Comparison of ENCODE assay signal across 28 cellular contexts in the genomic region with DNA sequence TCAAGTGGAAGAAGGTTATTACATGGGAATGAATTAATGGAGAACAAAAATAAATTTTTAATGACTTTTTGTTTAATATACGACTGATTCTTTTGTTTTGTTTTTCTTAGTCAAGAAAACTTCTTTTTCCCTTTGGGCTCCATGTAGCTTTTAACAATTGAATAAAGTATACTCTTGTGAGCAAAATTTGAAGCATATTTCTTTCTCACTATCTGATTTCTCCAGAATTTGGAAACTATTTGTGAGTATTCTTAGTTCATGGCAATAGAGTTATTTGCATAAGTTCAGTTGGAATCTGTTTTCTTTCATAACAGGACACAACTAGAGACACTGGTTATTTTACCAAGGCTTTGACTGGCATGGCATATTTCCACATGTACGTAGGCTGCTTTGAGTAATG. TPM values are rescaled to one million over a fixed set of nuclear protein-coding genes. Genes with fewer than 3 reads are reported as not detected.
"Had no signal": no experiment of that assay in that cellular context is flagged by ENCODE, and none has a peak within 500 bp of the region (broad histone marks: within the 10 kb centered on the region; RNA-seq: fewer than 3 reads in every experiment).

No MANE protein-coding gene starts in this region.

- H3K4me3 ChIP-seq: skin epidermis, vagina had no signal

- H3K9me3 ChIP-seq: vagina had no signal

- FAIRE-seq: colon had no signal

- ATAC-seq: activated naive CD8-positive, alpha-beta T cell treated with anti-CD3 and anti-CD28 coated beads, Interleukin-2, amount 50 U/mL, for 24 hours; natural killer cell treated with Interleukin-12 subunit alpha and Interleukin-12 subunit beta and Interleukin-15 and Interleukin-18, amount 100 ng/mL, for 72 hours; sciatic nerve; stimulated activated memory B cell treated with anti-CD40 and anti-IgM and Interleukin-4, amounts not matched to agents 10 μg/mL and 1 μg/mL and 100 μg/mL, for 72 hours; stimulated activated naive CD8-positive, alpha-beta T cell treated with anti-CD3 and anti-CD28 coated beads, Interleukin-15, amount 100 ng/mL, for 72 hours; WTC11 had no signal

- H3K27me3 ChIP-seq: vagina had no signal

- H3K9me3 Mint-ChIP-seq: activated naive CD4-positive, alpha-beta T cell treated with anti-CD3 and anti-CD28 coated beads, Interleukin-2, amount 50 U/mL, for 24 hours; activated naive CD8-positive, alpha-beta T cell treated with anti-CD3 and anti-CD28 coated beads, Interleukin-2, amount 50 U/mL, for 24 hours; activated T-cell treated with anti-CD3 and anti-CD28 coated beads, Interleukin-2, amount 50 U/mL, for 24 hours; natural killer cell treated with Interleukin-12 subunit alpha and Interleukin-12 subunit beta and Interleukin-15 and Interleukin-18, amount 100 ng/mL, for 72 hours; stimulated activated memory B cell treated with anti-CD40 and anti-IgM and Interleukin-4, amounts not matched to agents 10 μg/mL and 1 μg/mL and 100 μg/mL, for 72 hours had no signal

- H3K27ac Mint-ChIP-seq: activated CD4-positive, alpha-beta memory T cell treated with anti-CD3 and anti-CD28 coated beads, Interleukin-2, amount 10 ng/mL, durations not matched to agents 7 days and 5 days; activated CD4-positive, alpha-beta T cell treated with anti-CD3 and anti-CD28 coated beads, Interleukin-2, amount 10 ng/mL, durations not matched to agents 7 days and 5 days; activated naive CD4-positive, alpha-beta T cell treated with anti-CD3 and anti-CD28 coated beads, Interleukin-2, amount 50 U/mL, for 24 hours; activated T-cell treated with anti-CD3 and anti-CD28 coated beads, Interleukin-2, amount 50 U/mL, for 24 hours; natural killer cell treated with Interleukin-12 subunit alpha and Interleukin-12 subunit beta and Interleukin-15 and Interleukin-18, amount 100 ng/mL, for 72 hours; stimulated activated naive CD8-positive, alpha-beta T cell treated with anti-CD3 and anti-CD28 coated beads, Interleukin-15, amount 100 ng/mL, for 72 hours; type B pancreatic cell; WTC11 had no signal

- H3K36me3 Mint-ChIP-seq: stimulated activated memory B cell treated with anti-CD40 and anti-IgM and Interleukin-4, amounts not matched to agents 10 μg/mL and 1 μg/mL and 100 μg/mL, for 72 hours; type B pancreatic cell had no signal

- H3K36me3 ChIP-seq: vagina had no signal

- H3K27ac ChIP-seq: vagina had no signal

- H3K27me3 Mint-ChIP-seq: activated CD4-positive, alpha-beta memory T cell treated with anti-CD3 and anti-CD28 coated beads, Interleukin-2, amount 10 ng/mL, durations not matched to agents 7 days and 5 days; activated CD4-positive, alpha-beta T cell treated with anti-CD3 and anti-CD28 coated beads, Interleukin-2, amount 10 ng/mL, durations not matched to agents 7 days and 5 days; activated naive CD4-positive, alpha-beta T cell treated with anti-CD3 and anti-CD28 coated beads, Interleukin-2, amount 50 U/mL, for 24 hours; activated naive CD8-positive, alpha-beta T cell treated with anti-CD3 and anti-CD28 coated beads, Interleukin-2, amount 50 U/mL, for 24 hours; activated T-cell treated with anti-CD3 and anti-CD28 coated beads, Interleukin-2, amount 50 U/mL, for 24 hours; natural killer cell treated with Interleukin-12 subunit alpha and Interleukin-12 subunit beta and Interleukin-15 and Interleukin-18, amount 100 ng/mL, for 72 hours; stimulated activated memory B cell treated with anti-CD40 and anti-IgM and Interleukin-4, amounts not matched to agents 10 μg/mL and 1 μg/mL and 100 μg/mL, for 72 hours; stimulated activated naive CD8-positive, alpha-beta T cell treated with anti-CD3 and anti-CD28 coated beads, Interleukin-15, amount 100 ng/mL, for 72 hours; type B pancreatic cell had no signal

- H3K4me3 Mint-ChIP-seq: activated CD4-positive, alpha-beta memory T cell treated with anti-CD3 and anti-CD28 coated beads, Interleukin-2, amount 10 ng/mL, durations not matched to agents 7 days and 5 days; activated CD4-positive, alpha-beta T cell treated with anti-CD3 and anti-CD28 coated beads, Interleukin-2, amount 10 ng/mL, durations not matched to agents 7 days and 5 days; activated naive CD4-positive, alpha-beta T cell treated with anti-CD3 and anti-CD28 coated beads, Interleukin-2, amount 50 U/mL, for 24 hours; activated naive CD8-positive, alpha-beta T cell treated with anti-CD3 and anti-CD28 coated beads, Interleukin-2, amount 50 U/mL, for 24 hours; activated T-cell treated with anti-CD3 and anti-CD28 coated beads, Interleukin-2, amount 50 U/mL, for 24 hours; natural killer cell treated with Interleukin-12 subunit alpha and Interleukin-12 subunit beta and Interleukin-15 and Interleukin-18, amount 100 ng/mL, for 72 hours; stimulated activated memory B cell treated with anti-CD40 and anti-IgM and Interleukin-4, amounts not matched to agents 10 μg/mL and 1 μg/mL and 100 μg/mL, for 72 hours; stimulated activated naive CD8-positive, alpha-beta T cell treated with anti-CD3 and anti-CD28 coated beads, Interleukin-15, amount 100 ng/mL, for 72 hours; type B pancreatic cell; WTC11 had no signal

- DNase-seq: activated CD4-positive, alpha-beta memory T cell treated with anti-CD3 and anti-CD28 coated beads, Interleukin-2, amount 10 ng/mL, durations not matched to agents 7 days and 5 days; activated CD4-positive, alpha-beta T cell treated with anti-CD3 and anti-CD28 coated beads for 1 hour; activated CD4-positive, alpha-beta T cell treated with anti-CD3 and anti-CD28 coated beads, Interleukin-2, amount 10 ng/mL, durations not matched to agents 7 days and 5 days; activated gamma-delta T cell treated with Interleukin-2 at 50 U/mL for 16 hours; activated naive CD8-positive, alpha-beta T cell treated with anti-CD3 and anti-CD28 coated beads, Interleukin-2, amount 50 U/mL, for 24 hours; activated T-cell treated with anti-CD3 and anti-CD28 coated beads, Interleukin-2, amount 50 U/mL, for 24 hours; dermis blood vessel endothelial cell; effector CD4-positive, alpha-beta T cell; head of caudate nucleus; hypothalamus; posterior cingulate gyrus; stimulated activated CD4-positive, alpha-beta T cell treated with anti-CD3 and anti-CD28 coated beads, Interleukin-4, amount 100 ng/mL, for 4 hours; stimulated activated CD8-positive, alpha-beta memory T cell treated with anti-CD3 and anti-CD28 coated beads, Interleukin-4, amount 100 ng/mL, for 48 hours; stimulated activated naive CD8-positive, alpha-beta T cell treated with anti-CD3 and anti-CD28 coated beads, Interleukin-15, amount 100 ng/mL, for 72 hours; substantia nigra; T-helper 2 cell had no signal

RNA-seq across cellular contexts. Expression of a gene that starts 47.6 kb away (rescaled TPM):
- total RNA-seq: fibroblast of villous mesenchyme, kidney epithelial cell, mononuclear cell had no signal
